11 cellular contexts compared by ENCODE assay signal in the genomic region with DNA sequence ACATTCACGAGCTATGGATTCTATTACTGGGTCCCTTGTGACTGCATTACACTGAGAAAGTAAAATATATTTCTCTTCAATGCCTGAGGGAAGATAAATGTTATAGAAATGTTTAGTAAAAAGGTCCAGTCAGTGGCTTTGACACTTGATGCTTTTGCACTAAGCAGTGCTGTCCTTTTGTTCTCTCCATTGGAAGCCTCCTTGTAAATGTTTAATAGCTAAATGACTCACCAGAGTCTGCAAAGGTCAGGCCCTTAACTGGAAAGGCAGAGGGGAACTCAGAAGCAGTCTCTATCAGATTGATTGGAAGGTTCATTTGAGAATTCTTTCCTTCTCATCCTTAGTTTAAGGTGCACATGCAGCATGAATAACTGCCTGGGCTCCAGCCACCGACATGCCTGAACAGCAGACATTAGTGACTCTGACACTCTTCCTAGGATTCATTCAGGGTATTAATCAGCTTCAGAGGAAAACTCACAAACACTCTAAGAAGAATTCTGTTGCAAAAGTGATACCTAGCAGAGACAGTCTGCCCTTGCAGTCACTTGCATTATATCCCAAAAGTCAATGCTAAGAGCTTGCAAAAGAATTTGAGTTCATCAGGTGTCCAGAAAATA. TPM values are rescaled to one million over a fixed set of nuclear protein-coding genes. Genes with fewer than 3 reads are reported as not detected.
DNase-seq lines count a peak whose midpoint lies in the region; ATAC-seq and TF ChIP-seq lines count a peak whose summit lies in the region.
"Had no signal": no experiment of that assay in that cellular context is flagged by ENCODE, and none has a peak within 500 bp of the region (broad histone marks: within the 10 kb centered on the region; RNA-seq: fewer than 3 reads in every experiment).

No MANE protein-coding gene starts in this region.

- in situ Hi-C loops in ACHN (cut with HindIII; ENCODE audit: low pct_ligation_motif_present, low pct_unique_long_range_greater_than_20kb, low sequenced_read_pairs): no loop called here

- no peak overlapping the region for H3K27ac ChIP-seq in WERI-Rb-1

- H3K4me3 ChIP-seq in foreskin fibroblast (ENCODE audit: low read depth in 1 of 2, low read length in 2 of 2) (no peak overlapping the region), WERI-Rb-1 (ENCODE audit: low read depth, low read length) (no peak overlapping the region)

- no peaks in the 10 kb centered on the region for H3K36me3 ChIP-seq in WERI-Rb-1

- TF ChIP-seq CTCF in foreskin fibroblast (IDR thresholded peaks at IDR 0.05; ENCODE audit: low read depth, low read length) (no peak), WERI-Rb-1 (IDR thresholded peaks at IDR 0.05; ENCODE audit: low read depth, low read length) (no peak)

- DNase-seq in ACHN: peak; percentile 77
- peak; percentile 49 for DNase-seq in HT-29 (ENCODE audit: low spot score)
- DNase-seq in foreskin fibroblast: peak; percentile 44 to 69
- no peak for DNase-seq in NCI-H1436 (lab: John Stamatoyannopoulos, UW)
- DNase-seq in NCI-H1417 treated with DMSO at 0.1 percent for 48 hours (lab: John Stamatoyannopoulos, UW): no peak
- no peak for DNase-seq in WERI-Rb-1
- no peak for DNase-seq in UCSD-AML1 (lab: John Stamatoyannopoulos, UW; ENCODE audit: unreplicated experiment)
- DNase-seq: CD4-positive, CD25-positive, alpha-beta regulatory T cell had no signal

- H3K9me3 ChIP-seq in WERI-Rb-1 (ENCODE audit: severe bottlenecking): no peaks in the 10 kb centered on the region

- no peaks in the 10 kb centered on the region for H3K27me3 ChIP-seq in WERI-Rb-1 (ENCODE audit: insufficient read depth, low read depth, severe bottlenecking)

- peak; percentile 63 for ATAC-seq in GM19463 (IDR thresholded peaks at IDR 0.05; ENCODE audit: unreplicated experiment)

RNA-seq across cellular contexts. Expression of a gene that starts 11.5 kb away (rescaled TPM):
- total RNA-seq in HT-29 (2014; rRNA removed; shearing (Covaris generic)): 17.4 and 18.7 TPM in 2 replicates

RNA-seq across cellular contexts. Expression of a gene that starts 25.0 kb away (rescaled TPM):
- total RNA-seq in HT-29 (2014; rRNA removed; shearing (Covaris generic)): not detected in 2 replicates
- total RNA-seq: CD4-positive, CD25-positive, alpha-beta regulatory T cell; glomerular endothelial cell; osteoblast had no signal

Comparison
In these comparisons a context has a peak if more than half of its experiments do, and no peak if none do; other contexts are left out.
1. DNase-seq: peak in ACHN (single experiment), HT-29 (single experiment) and foreskin fibroblast (2 of 2); none in NCI-H1436 (single experiment), NCI-H1417 treated with DMSO at 0.1 percent for 48 hours (single experiment), WERI-Rb-1 (single experiment) and UCSD-AML1 (single experiment).